8 cellular contexts compared by ENCODE assay signal in genomic region chr3:49017978-49018706, GRCh38. TPM values are rescaled to one million over a fixed set of nuclear protein-coding genes. Genes with fewer than 3 reads are reported as not detected.
A peak's percentile ranks its signal among the peaks of the same experiment; 100 is the strongest.
DNase-seq lines count a peak whose midpoint lies in the region; ATAC-seq and TF ChIP-seq lines count a peak whose summit lies in the region.

DALRD3 (minus strand) TSS chr3:49018580; CDS start chr3:49018564, 16 bp downstream.

- TF ChIP-seq CTCF in ascending aorta (IDR thresholded peaks at IDR 0.05) (no peak), right atrium auricular region (IDR thresholded peaks at IDR 0.05) (no peak)

- H3K36me3 ChIP-seq in ascending aorta: peaks cover 30 to 33% of the 10 kb centered on the region in 2 donors
- peaks cover 29% of the 10 kb centered on the region for H3K36me3 ChIP-seq in right atrium auricular region

- H3K9me3 ChIP-seq in ascending aorta (no peaks in the 10 kb centered on the region), right atrium auricular region (no peaks in the 10 kb centered on the region)

- H3K27ac ChIP-seq in ascending aorta: peak within 1 kb of the TSS; percentile 59 to 60
- H3K27ac ChIP-seq in right atrium auricular region: peak within 1 kb of the TSS; percentile 64 to 78

- no peaks in the 10 kb centered on the region for H3K27me3 ChIP-seq in ascending aorta
- no peaks in the 10 kb centered on the region for H3K27me3 ChIP-seq in right atrium auricular region

- peak within 1 kb of the TSS; percentile 64; the same call in 1 of the 2 replicates for H3K4me3 ChIP-seq in GM08714 (ENCODE audit: low read length)
- peak within 1 kb of the TSS; percentile 63 to 88 for H3K4me3 ChIP-seq in ascending aorta
- peak within 1 kb of the TSS; percentile 74 to 90 for H3K4me3 ChIP-seq in right atrium auricular region

- ATAC-seq in HG03354 (IDR thresholded peaks at IDR 0.05; ENCODE audit: poor library complexity, severe bottlenecking, unreplicated experiment): no peak
- ATAC-seq in GM18498 (IDR thresholded peaks at IDR 0.05; ENCODE audit: unreplicated experiment): no peak

- peak; percentile 59 for DNase-seq in NAMALWA (ENCODE audit: low spot score)
- DNase-seq in T-helper 2 cell: peak; percentile 26 to 73 (median 52)
- peak in 1 of 2 donors; percentile 78 for DNase-seq in ascending aorta (ENCODE audit: low spot score in 2 of 2)
- DNase-seq in right atrium auricular region (ENCODE audit: low spot score): no peak
- DNase-seq in posterior cingulate gyrus: peak; percentile 48 to 95 (median 70)

- peaks cover 15 to 29% of the 10 kb centered on the region in 2 donors for H3K4me1 ChIP-seq in ascending aorta
- H3K4me1 ChIP-seq in right atrium auricular region: peaks cover 0 to 48% of the 10 kb centered on the region in 2 donors

- intact Hi-C loops in ascending aorta (cut with DNase I) (loop anchor here (2.0 kb wide), 1 partner anchor 29 kb away; no protein-coding TSS in a partner anchor), posterior cingulate gyrus (cut with DNase I) (no loop called here)

RNA-seq across cellular contexts. Expression of gene DALRD3, which starts in this region (rescaled TPM):
- total RNA-seq in ascending aorta (73.1 TPM), right atrium auricular region (10 to 100 TPM in 1 of 2 donors, 1 to 10 TPM in 1; 9.5 to 11.8 TPM)
